Comparison of ENCODE assay signal across 9 cellular contexts in genomic region chr10:102172288-102172687, GRCh38. TPM values are rescaled to one million over a fixed set of nuclear protein-coding genes. Genes with fewer than 3 reads are reported as not detected.
"Had no signal": no experiment of that assay in that cellular context is flagged by ENCODE, and none has a peak within 500 bp of the region (broad histone marks: within the 10 kb centered on the region; RNA-seq: fewer than 3 reads in every experiment).

No MANE protein-coding gene starts in this region.

- H2AFZ ChIP-seq: GM23338 had no signal

- H3K4me1 Mint-ChIP-seq: GM23338 had no signal

- H3K4me2 ChIP-seq: GM23338 had no signal

- H3K36me3 Mint-ChIP-seq: IgD-negative memory B cell had no signal

- FAIRE-seq: H1, H54, HTR-8/SVneo had no signal

- H3K4me3 Mint-ChIP-seq: GM23338, H9, HFFc6 had no signal

- H3K27ac Mint-ChIP-seq: GM23338, H9, HFFc6, IgD-negative memory B cell had no signal

- DNase-seq: H9, HCEC 1CT, HFFc6, KG1 had no signal

- H3K9me3 Mint-ChIP-seq: HFFc6, IgD-negative memory B cell had no signal

- H3K4me3 ChIP-seq: GM23338 had no signal

RNA-seq across cellular contexts. Expression of gene ELOVL3, which starts 53.8 kb away (rescaled TPM):
- total RNA-seq: H1, H9 had no signal
- polyA plus RNA-seq: GM23338, IgD-negative memory B cell had no signal
